ENCODE assay signal across 4 cellular contexts in the genomic region with DNA sequence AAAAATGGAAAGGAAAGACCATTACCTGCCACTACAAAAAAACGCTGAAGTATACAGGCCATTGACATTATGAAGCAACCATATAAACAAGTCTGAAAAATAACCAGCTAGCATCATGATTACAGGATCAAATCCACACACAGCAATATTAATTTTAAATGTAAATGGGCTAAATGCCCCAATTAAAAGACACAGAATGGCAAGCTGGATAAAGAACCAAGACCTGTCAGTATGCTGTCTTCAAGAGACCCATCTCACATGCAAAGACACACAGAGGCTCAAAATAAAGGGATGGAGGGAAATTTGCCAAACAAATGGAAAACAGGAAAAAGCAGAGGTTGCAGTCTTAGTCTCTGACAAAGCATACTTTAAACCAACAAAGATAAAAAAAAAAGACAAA. TPM values are rescaled to one million over a fixed set of nuclear protein-coding genes. Genes with fewer than 3 reads are reported as not detected.
"Had no signal": no experiment of that assay in that cellular context is flagged by ENCODE, and none has a peak within 500 bp of the region (broad histone marks: within the 10 kb centered on the region; RNA-seq: fewer than 3 reads in every experiment).

No MANE protein-coding gene starts in this region.

RNA-seq across cellular contexts. Expression of a gene that starts 33.9 kb away (rescaled TPM):
- total RNA-seq: GM23248, H4, H7 had no signal
- polyA plus RNA-seq: GM23248, HepG2 had no signal
